In the genomic region with DNA sequence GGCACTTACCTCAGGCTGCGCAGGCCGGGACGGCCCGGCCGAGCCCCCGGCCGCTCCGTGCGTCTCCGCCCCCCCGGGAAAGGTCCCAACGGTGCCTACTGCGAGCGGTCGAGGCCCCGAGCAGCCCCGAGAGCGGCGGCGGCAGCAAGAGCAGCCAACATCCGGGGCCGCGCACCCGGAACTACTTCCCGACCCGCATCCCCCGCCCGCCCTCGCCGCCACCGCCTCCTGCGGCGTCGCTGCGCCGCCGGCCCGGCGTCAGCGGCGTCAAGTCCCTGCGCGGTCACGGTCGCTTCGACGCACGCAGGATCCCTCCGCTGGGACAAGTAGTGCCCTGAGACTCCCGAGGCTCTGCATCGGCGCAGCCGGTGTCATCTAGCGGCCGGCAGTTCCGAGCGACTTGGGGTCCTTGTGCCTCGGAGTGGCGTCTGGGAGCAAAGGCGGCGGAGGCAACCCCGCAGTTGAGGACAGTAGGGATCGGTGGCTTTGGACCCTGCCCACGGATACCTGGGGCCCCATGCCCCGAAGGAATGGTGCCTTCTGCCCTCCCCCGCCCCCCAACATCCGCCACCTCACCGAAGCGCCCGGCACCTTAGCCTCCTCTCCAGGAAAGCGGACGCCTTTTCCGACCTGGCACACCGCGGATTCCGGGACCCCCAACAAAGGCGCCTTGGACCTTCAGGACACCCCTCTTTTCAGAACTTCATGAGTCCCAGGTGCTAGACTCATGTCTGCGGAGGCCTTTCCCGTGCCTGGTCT, we compare ENCODE assay signal across 1 cellular context.
TF ChIP-seq lines count a peak whose summit lies in the region.

FOXJ3 (minus strand) TSS at position 186 of the 759 bp plus-strand sequence. CDS start 24,142 bp downstream, outside the sequence.

TF ChIP-seq in HEK293, 187 proteins besides CTCF, POLR2A, EP300 and RAD21 (continued from another document and continues in another):
- TF ChIP-seq ZBTB10 (tag by site-specific recombination; IDR thresholded peaks at IDR 0.05) = peak; percentile 97
- TF ChIP-seq YY2 (tag by site-specific recombination; IDR thresholded peaks at IDR 0.05) = peak; percentile 84
- TF ChIP-seq ZNF837 (tag by site-specific recombination; IDR thresholded peaks at IDR 0.05) = no peak
- TF ChIP-seq ZNF354C (tag by site-specific recombination; IDR thresholded peaks at IDR 0.05; ENCODE audit: borderline replicate concordance, low read depth) = no peak
- peak; percentile 31; the same call in 1 of the 2 replicates for TF ChIP-seq ZNF23 (tag by site-specific recombination; IDR thresholded peaks at IDR 0.05; ENCODE audit: borderline replicate concordance)
- TF ChIP-seq GLIS1 (tag by site-specific recombination; IDR thresholded peaks at IDR 0.05) = peak; percentile 83
- TF ChIP-seq ZNF155 (tag by site-specific recombination; IDR thresholded peaks at IDR 0.05) = no peak
- TF ChIP-seq, protein P1, sequence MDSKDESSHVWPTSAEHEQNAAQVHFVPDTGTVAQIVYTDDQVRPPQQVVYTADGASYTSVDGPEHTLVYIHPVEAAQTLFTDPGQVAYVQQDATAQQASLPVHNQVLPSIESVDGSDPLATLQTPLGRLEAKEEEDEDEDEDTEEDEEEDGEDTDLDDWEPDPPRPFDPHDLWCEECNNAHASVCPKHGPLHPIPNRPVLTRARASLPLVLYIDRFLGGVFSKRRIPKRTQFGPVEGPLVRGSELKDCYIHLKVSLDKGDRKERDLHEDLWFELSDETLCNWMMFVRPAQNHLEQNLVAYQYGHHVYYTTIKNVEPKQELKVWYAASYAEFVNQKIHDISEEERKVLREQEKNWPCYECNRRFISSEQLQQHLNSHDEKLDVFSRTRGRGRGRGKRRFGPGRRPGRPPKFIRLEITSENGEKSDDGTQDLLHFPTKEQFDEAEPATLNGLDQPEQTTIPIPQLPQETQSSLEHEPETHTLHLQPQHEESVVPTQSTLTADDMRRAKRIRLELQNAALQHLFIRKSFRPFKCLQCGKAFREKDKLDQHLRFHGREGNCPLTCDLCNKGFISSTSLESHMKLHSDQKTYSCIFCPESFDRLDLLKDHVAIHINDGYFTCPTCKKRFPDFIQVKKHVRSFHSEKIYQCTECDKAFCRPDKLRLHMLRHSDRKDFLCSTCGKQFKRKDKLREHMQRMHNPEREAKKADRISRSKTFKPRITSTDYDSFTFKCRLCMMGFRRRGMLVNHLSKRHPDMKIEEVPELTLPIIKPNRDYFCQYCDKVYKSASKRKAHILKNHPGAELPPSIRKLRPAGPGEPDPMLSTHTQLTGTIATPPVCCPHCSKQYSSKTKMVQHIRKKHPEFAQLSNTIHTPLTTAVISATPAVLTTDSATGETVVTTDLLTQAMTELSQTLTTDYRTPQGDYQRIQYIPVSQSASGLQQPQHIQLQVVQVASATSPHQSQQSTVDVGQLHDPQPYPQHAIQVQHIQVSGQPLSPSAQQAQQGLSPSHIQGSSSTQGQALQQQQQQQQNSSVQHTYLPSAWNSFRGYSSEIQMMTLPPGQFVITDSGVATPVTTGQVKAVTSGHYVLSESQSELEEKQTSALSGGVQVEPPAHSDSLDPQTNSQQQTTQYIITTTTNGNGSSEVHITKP (tag by site-specific recombination; IDR thresholded peaks at IDR 0.05) = peak; percentile 99
- no peak; the same call in 1 of the 2 replicates for TF ChIP-seq ZNF624 (tag by site-specific recombination; IDR thresholded peaks at IDR 0.05)
- TF ChIP-seq ZNF785 (tag by site-specific recombination; IDR thresholded peaks at IDR 0.05) = peak; percentile 92
- TF ChIP-seq ZNF777 (tag by site-specific recombination; IDR thresholded peaks at IDR 0.05; ENCODE audit: borderline replicate concordance) = peak; percentile 92
- TF ChIP-seq SALL2 (tag by site-specific recombination; IDR thresholded peaks at IDR 0.05; ENCODE audit: borderline replicate concordance) = peak; percentile 98
- TF ChIP-seq MZF1 (tag by site-specific recombination; IDR thresholded peaks at IDR 0.05; ENCODE audit: borderline replicate concordance) = no peak; the same call in 1 of the 2 replicates
- TF ChIP-seq ZSCAN16 (tag by site-specific recombination; IDR thresholded peaks at IDR 0.05) = peak; percentile 64; the same call in 1 of the 2 replicates
- TF ChIP-seq KLF8 (tag by site-specific recombination; IDR thresholded peaks at IDR 0.05) = peak; percentile 93
- TF ChIP-seq, protein P2, sequence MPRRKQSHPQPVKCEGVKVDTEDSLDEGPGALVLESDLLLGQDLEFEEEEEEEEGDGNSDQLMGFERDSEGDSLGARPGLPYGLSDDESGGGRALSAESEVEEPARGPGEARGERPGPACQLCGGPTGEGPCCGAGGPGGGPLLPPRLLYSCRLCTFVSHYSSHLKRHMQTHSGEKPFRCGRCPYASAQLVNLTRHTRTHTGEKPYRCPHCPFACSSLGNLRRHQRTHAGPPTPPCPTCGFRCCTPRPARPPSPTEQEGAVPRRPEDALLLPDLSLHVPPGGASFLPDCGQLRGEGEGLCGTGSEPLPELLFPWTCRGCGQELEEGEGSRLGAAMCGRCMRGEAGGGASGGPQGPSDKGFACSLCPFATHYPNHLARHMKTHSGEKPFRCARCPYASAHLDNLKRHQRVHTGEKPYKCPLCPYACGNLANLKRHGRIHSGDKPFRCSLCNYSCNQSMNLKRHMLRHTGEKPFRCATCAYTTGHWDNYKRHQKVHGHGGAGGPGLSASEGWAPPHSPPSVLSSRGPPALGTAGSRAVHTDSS (tag by site-specific recombination; IDR thresholded peaks at IDR 0.05) = 0 out of 2 replicates have a peak, but pooled peaks have one; percentile 26
- TF ChIP-seq BCL11A (tag by site-specific recombination; IDR thresholded peaks at IDR 0.05; ENCODE audit: low read depth) = no peak
- TF ChIP-seq GLI2 (tag by site-specific recombination; IDR thresholded peaks at IDR 0.05; ENCODE audit: borderline replicate concordance, low read depth) = no peak; the same call in 1 of the 2 replicates
- TF ChIP-seq ZNF596 (tag by site-specific recombination; IDR thresholded peaks at IDR 0.05) = 0 out of 2 replicates have a peak, but pooled peaks have one; percentile 19
- peak; percentile 61; the same call in 1 of the 2 replicates for TF ChIP-seq MYNN (tag by site-specific recombination; IDR thresholded peaks at IDR 0.05; ENCODE audit: borderline replicate concordance)
- peak; percentile 86 for TF ChIP-seq ZBTB17 (tag by site-specific recombination; IDR thresholded peaks at IDR 0.05)
- no peak for TF ChIP-seq ZNF19 (tag by site-specific recombination; IDR thresholded peaks at IDR 0.05; ENCODE audit: low read depth)
- TF ChIP-seq ZNF843 (tag by site-specific recombination; IDR thresholded peaks at IDR 0.05) = peak; percentile 86
- TF ChIP-seq ZNF174 (tag by site-specific recombination; IDR thresholded peaks at IDR 0.05) = 0 out of 2 replicates have a peak, but pooled peaks have one; percentile 82
- TF ChIP-seq ZFP37 (tag by site-specific recombination; IDR thresholded peaks at IDR 0.05) = peak; percentile 98
- peak; percentile 84 for TF ChIP-seq ZNF121 (tag by site-specific recombination; IDR thresholded peaks at IDR 0.05)
- TF ChIP-seq ZNF639 (tag by site-specific recombination; IDR thresholded peaks at IDR 0.05) = peak; percentile 86
- TF ChIP-seq, protein P3, sequence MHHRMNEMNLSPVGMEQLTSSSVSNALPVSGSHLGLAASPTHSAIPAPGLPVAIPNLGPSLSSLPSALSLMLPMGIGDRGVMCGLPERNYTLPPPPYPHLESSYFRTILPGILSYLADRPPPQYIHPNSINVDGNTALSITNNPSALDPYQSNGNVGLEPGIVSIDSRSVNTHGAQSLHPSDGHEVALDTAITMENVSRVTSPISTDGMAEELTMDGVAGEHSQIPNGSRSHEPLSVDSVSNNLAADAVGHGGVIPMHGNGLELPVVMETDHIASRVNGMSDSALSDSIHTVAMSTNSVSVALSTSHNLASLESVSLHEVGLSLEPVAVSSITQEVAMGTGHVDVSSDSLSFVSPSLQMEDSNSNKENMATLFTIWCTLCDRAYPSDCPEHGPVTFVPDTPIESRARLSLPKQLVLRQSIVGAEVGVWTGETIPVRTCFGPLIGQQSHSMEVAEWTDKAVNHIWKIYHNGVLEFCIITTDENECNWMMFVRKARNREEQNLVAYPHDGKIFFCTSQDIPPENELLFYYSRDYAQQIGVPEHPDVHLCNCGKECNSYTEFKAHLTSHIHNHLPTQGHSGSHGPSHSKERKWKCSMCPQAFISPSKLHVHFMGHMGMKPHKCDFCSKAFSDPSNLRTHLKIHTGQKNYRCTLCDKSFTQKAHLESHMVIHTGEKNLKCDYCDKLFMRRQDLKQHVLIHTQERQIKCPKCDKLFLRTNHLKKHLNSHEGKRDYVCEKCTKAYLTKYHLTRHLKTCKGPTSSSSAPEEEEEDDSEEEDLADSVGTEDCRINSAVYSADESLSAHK (tag by site-specific recombination; IDR thresholded peaks at IDR 0.05) = peak; percentile 79
- TF ChIP-seq ZNF2 (tag by site-specific recombination; IDR thresholded peaks at IDR 0.05) = peak; percentile 95
- peak; percentile 92 for TF ChIP-seq ZNF221 (tag by site-specific recombination; IDR thresholded peaks at IDR 0.05; ENCODE audit: borderline replicate concordance)
- TF ChIP-seq, protein P4, sequence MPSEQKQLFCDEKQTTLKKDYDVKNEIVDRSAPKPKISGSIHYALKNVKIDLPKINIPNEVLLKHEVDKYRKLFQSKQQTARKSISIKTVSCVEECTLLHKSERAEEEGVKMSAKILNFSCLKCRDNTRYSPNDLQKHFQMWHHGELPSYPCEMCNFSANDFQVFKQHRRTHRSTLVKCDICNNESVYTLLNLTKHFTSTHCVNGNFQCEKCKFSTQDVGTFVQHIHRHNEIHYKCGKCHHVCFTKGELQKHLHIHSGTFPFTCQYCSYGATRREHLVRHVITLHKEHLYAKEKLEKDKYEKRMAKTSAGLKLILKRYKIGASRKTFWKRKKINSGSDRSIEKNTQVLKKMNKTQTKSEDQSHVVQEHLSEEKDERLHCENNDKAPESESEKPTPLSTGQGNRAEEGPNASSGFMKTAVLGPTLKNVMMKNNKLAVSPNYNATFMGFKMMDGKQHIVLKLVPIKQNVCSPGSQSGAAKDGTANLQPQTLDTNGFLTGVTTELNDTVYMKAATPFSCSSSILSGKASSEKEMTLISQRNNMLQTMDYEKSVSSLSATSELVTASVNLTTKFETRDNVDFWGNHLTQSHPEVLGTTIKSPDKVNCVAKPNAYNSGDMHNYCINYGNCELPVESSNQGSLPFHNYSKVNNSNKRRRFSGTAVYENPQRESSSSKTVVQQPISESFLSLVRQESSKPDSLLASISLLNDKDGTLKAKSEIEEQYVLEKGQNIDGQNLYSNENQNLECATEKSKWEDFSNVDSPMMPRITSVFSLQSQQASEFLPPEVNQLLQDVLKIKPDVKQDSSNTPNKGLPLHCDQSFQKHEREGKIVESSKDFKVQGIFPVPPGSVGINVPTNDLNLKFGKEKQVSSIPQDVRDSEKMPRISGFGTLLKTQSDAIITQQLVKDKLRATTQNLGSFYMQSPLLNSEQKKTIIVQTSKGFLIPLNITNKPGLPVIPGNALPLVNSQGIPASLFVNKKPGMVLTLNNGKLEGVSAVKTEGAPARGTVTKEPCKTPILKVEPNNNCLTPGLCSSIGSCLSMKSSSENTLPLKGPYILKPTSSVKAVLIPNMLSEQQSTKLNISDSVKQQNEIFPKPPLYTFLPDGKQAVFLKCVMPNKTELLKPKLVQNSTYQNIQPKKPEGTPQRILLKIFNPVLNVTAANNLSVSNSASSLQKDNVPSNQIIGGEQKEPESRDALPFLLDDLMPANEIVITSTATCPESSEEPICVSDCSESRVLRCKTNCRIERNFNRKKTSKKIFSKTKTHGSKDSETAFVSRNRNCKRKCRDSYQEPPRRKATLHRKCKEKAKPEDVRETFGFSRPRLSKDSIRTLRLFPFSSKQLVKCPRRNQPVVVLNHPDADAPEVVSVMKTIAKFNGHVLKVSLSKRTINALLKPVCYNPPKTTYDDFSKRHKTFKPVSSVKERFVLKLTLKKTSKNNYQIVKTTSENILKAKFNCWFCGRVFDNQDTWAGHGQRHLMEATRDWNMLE (tag by site-specific recombination; conservative IDR thresholded peaks at IDR 0.05; ENCODE audit: low read depth) = peak; percentile 71
- TF ChIP-seq ZNF830 (tag by site-specific recombination; IDR thresholded peaks at IDR 0.05; ENCODE audit: low read depth) = no peak
- TF ChIP-seq ZNF248 (tag by site-specific recombination; IDR thresholded peaks at IDR 0.05) = no peak
- peak; percentile 75 for TF ChIP-seq ZNF398 (tag by site-specific recombination; IDR thresholded peaks at IDR 0.05)
- TF ChIP-seq OSR2 (tag by site-specific recombination; IDR thresholded peaks at IDR 0.05) = peak; percentile 40
- TF ChIP-seq HOXD13 (CRISPR knock-in tag; IDR thresholded peaks at IDR 0.05; ENCODE audit: borderline replicate concordance) = peak; percentile 26; the same call in 1 of the 2 replicates
